8 cellular contexts compared by ENCODE assay signal in the genomic region with DNA sequence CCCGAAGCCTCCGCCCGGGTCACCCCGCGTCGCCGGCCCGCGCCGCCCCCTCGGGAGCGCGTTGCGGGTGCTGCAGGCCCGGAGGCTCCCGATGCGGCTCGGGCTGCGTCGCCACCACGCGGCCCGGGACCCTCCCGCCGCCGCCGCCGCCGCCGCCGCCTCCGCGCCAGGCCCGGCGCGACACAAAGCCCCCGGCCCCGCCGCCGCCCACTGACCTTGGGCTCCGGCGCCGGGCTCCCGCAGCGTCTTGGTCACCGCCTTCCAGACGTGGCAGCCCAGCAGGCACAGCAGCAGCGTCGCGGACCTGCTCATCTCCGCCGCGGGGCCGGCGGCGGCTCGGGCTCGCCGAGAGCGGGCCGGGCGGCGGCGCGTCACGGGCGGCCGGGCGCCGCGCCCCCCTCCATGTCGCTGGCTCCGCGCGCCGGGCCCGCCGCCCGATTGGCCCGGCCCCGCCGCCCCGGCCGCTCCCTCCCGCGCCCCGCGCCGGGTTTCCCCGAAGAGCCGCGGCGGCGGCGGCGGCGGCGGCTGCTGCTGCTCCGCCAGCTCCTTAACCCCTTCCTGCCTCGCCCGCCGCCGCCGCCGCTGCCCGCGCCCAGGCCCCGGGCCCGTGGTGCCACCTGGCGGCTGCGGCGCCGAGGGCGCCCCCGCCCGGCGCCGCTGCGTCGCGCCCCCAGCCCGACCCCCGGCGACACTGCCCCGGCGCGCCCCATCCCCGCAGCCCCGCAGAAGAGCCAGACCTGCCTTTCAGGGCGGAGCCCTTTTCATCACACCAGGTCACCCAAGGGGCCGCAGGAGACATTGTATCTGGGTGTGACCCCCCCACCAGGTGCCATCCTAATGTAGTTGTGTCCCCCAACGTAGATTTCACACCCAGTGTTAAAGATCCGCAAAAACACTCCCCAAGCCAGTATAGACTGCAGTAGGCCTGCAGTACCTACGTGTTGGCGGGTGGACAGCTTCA. TPM values are rescaled to one million over a fixed set of nuclear protein-coding genes. Genes with fewer than 3 reads are reported as not detected.
DNase-seq lines count a peak whose midpoint lies in the region; ATAC-seq, FAIRE-seq and TF ChIP-seq lines count a peak whose summit lies in the region.

A gene (minus strand): TSS at position 549 of the 961 bp plus-strand sequence. CDS start 237 bp downstream, at position 312.

- no TSS peak for BruUV-seq in MCF 10A (replicated peaks; lab: Mats Ljungman, UMichigan)

- H3K36me3 Mint-ChIP-seq in MCF 10A (ENCODE audit: insufficient read depth, unreplicated experiment), result no peaks in the 10 kb centered on the region

- H3K27me3 Mint-ChIP-seq in MCF 10A (ENCODE audit: insufficient read depth, unreplicated experiment), result no peaks in the 10 kb centered on the region

- H3K27me3 ChIP-seq in WERI-Rb-1 (ENCODE audit: insufficient read depth, low read depth, severe bottlenecking), result no peaks in the 10 kb centered on the region
- peaks cover 24% of the 10 kb centered on the region for H3K27me3 ChIP-seq in iPS-20b (ENCODE audit: insufficient read depth, low read length)
- H3K27me3 ChIP-seq in skeletal muscle satellite cell (ENCODE audit: control insufficient read depth, insufficient read depth, low read length), result peaks cover 12% of the 10 kb centered on the region

- no peak for FAIRE-seq in GM18507 (lab: Jason Lieb, UNC)

- no peak for ATAC-seq in GM19455 (IDR thresholded peaks at IDR 0.05; ENCODE audit: unreplicated experiment)

- no peaks in the 10 kb centered on the region for H3K4me1 Mint-ChIP-seq in MCF 10A (ENCODE audit: insufficient read depth, unreplicated experiment)

- POLR2A ChIA-PET in MCF 10A (lab: Yijun Ruan, JAX), result interaction anchor here (1.3 to 1.6 kb wide), 2 partner anchors 204 to 274 kb away, joined by 3 to 5 read pairs; a partner anchor contains a TSS

- peak; percentile 40; the same call in 1 of the 2 replicates for TF ChIP-seq CTCF in WERI-Rb-1 (IDR thresholded peaks at IDR 0.05; ENCODE audit: low read depth, low read length)
- peak; percentile 27 for TF ChIP-seq CTCF in MCF 10A (IDR thresholded peaks at IDR 0.05; ENCODE audit: unreplicated experiment)

- no peaks in the 10 kb centered on the region for H3K9me3 ChIP-seq in WERI-Rb-1 (ENCODE audit: severe bottlenecking)
- H3K9me3 ChIP-seq in iPS-20b (ENCODE audit: insufficient read depth, low read depth, low read length), result no peaks in the 10 kb centered on the region
- no peaks in the 10 kb centered on the region for H3K9me3 ChIP-seq in skeletal muscle satellite cell (replicated peaks; ENCODE audit: low read length)

- peaks cover 16% of the 10 kb centered on the region for H3K4me1 ChIP-seq in iPS-20b (ENCODE audit: insufficient read depth, low read length)
- H3K4me1 ChIP-seq in skeletal muscle satellite cell (ENCODE audit: control insufficient read depth, insufficient read depth, low read length), result peaks cover 5% of the 10 kb centered on the region

- peak within 1 kb of the TSS; percentile 76 for H3K4me3 ChIP-seq in WERI-Rb-1 (ENCODE audit: low read depth, low read length)
- peak within 1 kb of the TSS; percentile 86 for H3K4me3 ChIP-seq in iPS-20b (ENCODE audit: low read length)
- peak within 1 kb of the TSS; percentile 79 for H3K4me3 ChIP-seq in skeletal muscle satellite cell (ENCODE audit: low read length)

- H3K9ac ChIP-seq in iPS-20b (ENCODE audit: low read depth, low read length) (peak within 1 kb of the TSS; percentile 78), skeletal muscle satellite cell (ENCODE audit: low read depth, low read length) (peak within 1 kb of the TSS; percentile 88)

- CTCF ChIA-PET in MCF 10A (lab: Yijun Ruan, JAX), result interaction anchor here (1.0 kb wide), 1 partner anchor 160 kb away, joined by 3 read pairs; no protein-coding TSS in a partner anchor

- no peaks in the 10 kb centered on the region for H3K9me3 Mint-ChIP-seq in MCF 10A (ENCODE audit: unreplicated experiment)

- DNase-seq in 8988T (peak; percentile 82), GM18507 (ENCODE audit: extremely low spot score, insufficient read length, low read depth) (peak; percentile 35), HK-2 (ENCODE audit: unreplicated experiment) (peak; percentile 50), WERI-Rb-1 (peak; percentile 53), MCF 10A (ENCODE audit: unreplicated experiment) (peak; percentile 60)

- no peaks in the 10 kb centered on the region for H3K36me3 ChIP-seq in WERI-Rb-1
- H3K36me3 ChIP-seq in iPS-20b (ENCODE audit: insufficient read depth, low read depth, low read length), result no peaks in the 10 kb centered on the region
- H3K36me3 ChIP-seq in skeletal muscle satellite cell (ENCODE audit: insufficient read depth, low read length), result no peaks in the 10 kb centered on the region

- intact Hi-C loops in MCF 10A (cut with micrococcal nuclease), result loop anchor here (1.0 to 10.0 kb wide), 7 partner anchors 109 to 874 kb away; a partner anchor contains a TSS

- peak within 1 kb of the TSS; percentile 74 for H3K4me3 Mint-ChIP-seq in MCF 10A (ENCODE audit: unreplicated experiment)

- H3K4me2 ChIP-seq in skeletal muscle satellite cell (ENCODE audit: low read length), result peak within 1 kb of the TSS; percentile 92

- peak within 1 kb of the TSS; percentile 77 for H3K27ac ChIP-seq in WERI-Rb-1
- no peak within 1 kb of the TSS for H3K27ac ChIP-seq in iPS-20b (ENCODE audit: low read length)

- peak within 1 kb of the TSS; percentile 49 for H3K27ac Mint-ChIP-seq in MCF 10A (ENCODE audit: low read depth, unreplicated experiment)

RNA-seq across cellular contexts. Expression of the gene that starts here (rescaled TPM):
- total RNA-seq in MCF 10A (2022), result 9.3 and 15.9 TPM in 2 replicates
- 15.3 and 16.2 TPM in 2 replicates for total RNA-seq in skeletal muscle satellite cell (2012; rRNA removed)
